ENCODE assay signal across 9 cellular contexts in the genomic region with DNA sequence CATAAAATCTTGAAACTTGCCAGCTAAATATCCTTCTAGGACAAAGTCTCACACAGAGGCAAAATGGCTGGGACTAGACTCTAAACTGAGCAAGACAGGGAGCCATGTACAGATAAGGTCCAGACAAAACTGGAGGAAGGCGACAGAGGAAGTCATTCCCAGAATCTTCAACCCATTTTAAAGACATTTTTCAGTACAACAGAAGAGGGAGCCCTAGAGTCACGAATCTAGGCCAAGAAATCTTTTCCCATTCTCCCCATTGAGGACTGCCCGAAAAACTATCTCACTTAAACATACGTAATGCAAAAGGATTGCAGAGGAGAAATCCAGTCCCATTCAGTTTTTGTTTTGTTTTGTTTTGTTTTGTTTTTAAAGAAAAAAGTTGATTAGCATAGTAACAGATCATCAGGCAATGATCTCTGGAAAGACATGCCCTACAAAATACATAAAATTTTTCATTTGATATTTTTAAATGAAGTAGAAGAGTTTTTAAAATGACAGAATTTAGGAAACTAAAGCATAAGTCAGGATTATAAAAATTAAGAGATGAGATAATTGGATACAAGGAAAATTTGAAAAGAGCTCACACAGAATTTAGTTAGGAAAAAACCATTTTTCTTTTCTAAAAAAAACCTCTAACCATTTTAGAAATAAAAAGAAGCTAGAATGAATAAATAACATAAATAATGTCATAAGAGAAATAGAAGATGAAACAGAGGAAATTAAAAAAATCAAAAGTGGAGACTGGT.
DNase-seq lines count a peak whose midpoint lies in the region; ATAC-seq and TF ChIP-seq lines count a peak whose summit lies in the region.
"Had no signal": no experiment of that assay in that cellular context is flagged by ENCODE, and none has a peak within 500 bp of the region (broad histone marks: within the 10 kb centered on the region; RNA-seq: fewer than 3 reads in every experiment).

No MANE protein-coding gene starts in this region.

- no peaks in the 10 kb centered on the region for H3K36me3 ChIP-seq in OCI-LY3 (replicated peaks; ENCODE audit: low read depth, low read length)
- H3K36me3 ChIP-seq: SJSA1 had no signal

- H3K79me2 ChIP-seq in OCI-LY3 (ENCODE audit: low read length), result no peaks in the 10 kb centered on the region

- no peak overlapping the region for H3K27ac ChIP-seq in OCI-LY3 (ENCODE audit: low read length)
- H3K27ac ChIP-seq: SJSA1 had no signal

- H4K20me1 ChIP-seq in OCI-LY3 (ENCODE audit: insufficient read depth, low read length), result no peaks in the 10 kb centered on the region

- H3K4me3 ChIP-seq in OCI-LY3 (ENCODE audit: low read length) (no peak overlapping the region), fibroblast of pulmonary artery (replicated peaks; ENCODE audit: low read depth, low read length) (no peak overlapping the region)
- H3K4me3 ChIP-seq: SJSA1 had no signal

- peaks cover 3% of the 10 kb centered on the region; the same call in 1 of the 2 replicates for H3K27me3 ChIP-seq in OCI-LY3 (ENCODE audit: low read depth, low read length)
- H3K27me3 ChIP-seq: SJSA1 had no signal

- no peak overlapping the region for H3K9ac ChIP-seq in OCI-LY3 (ENCODE audit: low read length)

- peaks cover 10% of the 10 kb centered on the region; the same call in 1 of the 2 replicates for H3K4me1 ChIP-seq in OCI-LY3 (ENCODE audit: low read length)
- H3K4me1 ChIP-seq: SJSA1 had no signal

- TF ChIP-seq CTCF in GM10266 (IDR thresholded peaks at IDR 0.05; ENCODE audit: control insufficient read depth, insufficient read depth, low read depth, missing control alignments) (peak; percentile 7), OCI-LY3 (IDR thresholded peaks at IDR 0.05; ENCODE audit: low read depth, low read length) (peak; percentile 41), fibroblast of pulmonary artery (IDR thresholded peaks at IDR 0.05; ENCODE audit: low read length, missing control alignments) (peak; percentile 37)

- H3K9me3 ChIP-seq in OCI-LY3 (ENCODE audit: insufficient read depth, low read length), result no peaks in the 10 kb centered on the region

- DNase-seq in AG08395 (ENCODE audit: low spot score) (peak; percentile 57), GM10266 (ENCODE audit: extremely low spot score) (no peak), fibroblast of pulmonary artery (ENCODE audit: low read depth) (peak; percentile 53), NCI-H187 (lab: John Stamatoyannopoulos, UW) (no peak), retina (no peak)
- DNase-seq in activated CD4-positive, CD25-positive, alpha-beta regulatory T cell (lab: John Stamatoyannopoulos, UW), result no peak

- no peak overlapping the region for H2AFZ ChIP-seq in OCI-LY3 (ENCODE audit: low read depth, low read length)

- H3K4me2 ChIP-seq in OCI-LY3 (ENCODE audit: low read length), result no peak overlapping the region

- no peak for ATAC-seq in GM18511 (IDR thresholded peaks at IDR 0.05; ENCODE audit: unreplicated experiment)

Comparison
In these comparisons a context has a peak if more than half of its experiments do, and no peak if none do; other contexts are left out.
1. DNase-seq: peak in AG08395 (single experiment) and fibroblast of pulmonary artery (single experiment); none in GM10266 (single experiment), NCI-H187 (0 of 2), retina (single experiment) and activated CD4-positive, CD25-positive, alpha-beta regulatory T cell (0 of 4).
2. Peak in every context shown above with its lines, with median percentiles within 50 percentile points of each other: CTCF ChIP-seq.